9 cellular contexts compared by ENCODE assay signal in the genomic region with DNA sequence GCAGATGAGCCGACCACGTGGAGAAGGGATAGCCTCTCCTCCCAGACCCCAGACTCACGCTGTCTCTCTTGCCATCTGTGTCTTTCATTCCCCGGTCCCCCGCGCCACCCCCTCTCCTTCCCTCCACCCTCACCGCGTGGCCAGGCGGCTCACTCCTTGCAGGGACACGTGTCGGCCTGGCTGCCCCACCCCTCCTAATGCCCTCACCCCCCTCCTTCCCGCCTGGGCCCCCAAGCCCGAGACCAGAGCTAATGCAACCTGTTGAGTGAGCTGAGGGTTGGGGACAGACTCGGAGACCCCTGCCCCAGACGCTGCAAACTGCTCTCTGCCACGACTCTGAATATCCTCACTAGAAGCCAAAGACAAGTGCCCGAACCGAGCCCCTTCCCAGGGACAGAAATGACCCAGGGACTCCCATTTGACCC. TPM values are rescaled to one million over a fixed set of nuclear protein-coding genes. Genes with fewer than 3 reads are reported as not detected.
A peak's percentile ranks its signal among the peaks of the same experiment; 100 is the strongest.
DNase-seq lines count a peak whose midpoint lies in the region; ATAC-seq, FAIRE-seq and TF ChIP-seq lines count a peak whose summit lies in the region.
"Had no signal": no experiment of that assay in that cellular context is flagged by ENCODE, and none has a peak within 500 bp of the region (broad histone marks: within the 10 kb centered on the region; RNA-seq: fewer than 3 reads in every experiment).

No MANE protein-coding gene starts in this region.

- H2AFZ ChIP-seq in OCI-LY1 (ENCODE audit: low read length) (no peak overlapping the region), astrocyte (ENCODE audit: low read depth, low read length) (peak overlapping the region; percentile 4), Karpas-422 (ENCODE audit: low read length) (no peak overlapping the region)

- H3K9me2 ChIP-seq in OCI-LY1 (ENCODE audit: low read depth, low read length) (no peaks in the 10 kb centered on the region), Karpas-422 (replicated peaks; ENCODE audit: insufficient read depth, low read length) (no peaks in the 10 kb centered on the region)

- H3K9me3 ChIP-seq in OCI-LY1 (ENCODE audit: low read length), result no peaks in the 10 kb centered on the region
- no peaks in the 10 kb centered on the region for H3K9me3 ChIP-seq in astrocyte (ENCODE audit: insufficient read depth, low read depth, low read length)
- no peaks in the 10 kb centered on the region for H3K9me3 ChIP-seq in mucosa of stomach (ENCODE audit: control insufficient read depth, low read length)
- no peaks in the 10 kb centered on the region for H3K9me3 ChIP-seq in upper lobe of right lung
- no peaks in the 10 kb centered on the region for H3K9me3 ChIP-seq in Karpas-422 (ENCODE audit: low read length)

- H3K4me3 ChIP-seq in OCI-LY1 (ENCODE audit: low read depth, low read length, poor library complexity, severe bottlenecking) (peak overlapping the region; percentile 74), astrocyte (ENCODE audit: insufficient read depth, low read depth, low read length) (no peak overlapping the region), mucosa of stomach (ENCODE audit: low read length) (no peak overlapping the region), upper lobe of right lung (peak overlapping the region; percentile 39), Karpas-422 (ENCODE audit: low read length) (no peak overlapping the region)

- H3K27me3 ChIP-seq in OCI-LY1 (ENCODE audit: insufficient read depth, low read length), result no peaks in the 10 kb centered on the region
- no peaks in the 10 kb centered on the region for H3K27me3 ChIP-seq in astrocyte (ENCODE audit: insufficient read depth, low read length)
- peaks cover 5% of the 10 kb centered on the region for H3K27me3 ChIP-seq in mucosa of stomach (ENCODE audit: control insufficient read depth, insufficient read depth, low read length)
- H3K27me3 ChIP-seq in upper lobe of right lung, result no peaks in the 10 kb centered on the region
- no peaks in the 10 kb centered on the region for H3K27me3 ChIP-seq in Karpas-422 (ENCODE audit: low read length)

- peaks cover 3% of the 10 kb centered on the region for H3K36me3 Mint-ChIP-seq in astrocyte (ENCODE audit: low read depth, unreplicated experiment)

- H3F3A ChIP-seq in OCI-LY1 (ENCODE audit: insufficient read depth, low read length), result no peaks in the 10 kb centered on the region

- H3K4me3 Mint-ChIP-seq in astrocyte (ENCODE audit: unreplicated experiment), result peak overlapping the region; percentile 81

- H4K20me1 ChIP-seq in OCI-LY1 (ENCODE audit: insufficient read depth, low read length), result no peaks in the 10 kb centered on the region
- no peaks in the 10 kb centered on the region for H4K20me1 ChIP-seq in astrocyte (ENCODE audit: insufficient read depth, low read length)
- no peaks in the 10 kb centered on the region for H4K20me1 ChIP-seq in Karpas-422 (ENCODE audit: insufficient read depth, low read depth, low read length)

- DNase-seq in astrocyte (ENCODE audit: low read depth) (no peak), upper lobe of right lung (no peak), Karpas-422 (no peak), NCI-H1930 (lab: John Stamatoyannopoulos, UW) (no peak)

- H3K27ac Mint-ChIP-seq in astrocyte (ENCODE audit: unreplicated experiment), result no peak overlapping the region

- no peak for FAIRE-seq in astrocyte (lab: Jason Lieb, UNC)
- FAIRE-seq: TTC549 had no signal

- no peaks in the 10 kb centered on the region for H3K79me2 ChIP-seq in OCI-LY1 (ENCODE audit: insufficient read depth, low read length)
- H3K79me2 ChIP-seq in astrocyte (ENCODE audit: insufficient read depth, low read length), result no peaks in the 10 kb centered on the region
- H3K79me2 ChIP-seq in Karpas-422 (ENCODE audit: low read length), result no peaks in the 10 kb centered on the region

- H3K27me3 Mint-ChIP-seq in astrocyte (ENCODE audit: low read depth, unreplicated experiment), result no peaks in the 10 kb centered on the region

- no peak for TF ChIP-seq CTCF in OCI-LY1 (IDR thresholded peaks at IDR 0.05; ENCODE audit: low read length)
- no peak for TF ChIP-seq CTCF in astrocyte (IDR thresholded peaks at IDR 0.05; ENCODE audit: insufficient read depth, low read depth, low read length)
- TF ChIP-seq CTCF in upper lobe of right lung (IDR thresholded peaks at IDR 0.05), result no peak

- H3K4me1 Mint-ChIP-seq in astrocyte (ENCODE audit: low read depth, unreplicated experiment), result peaks cover 26% of the 10 kb centered on the region

- H3K4me2 ChIP-seq in OCI-LY1 (ENCODE audit: low read length) (peak overlapping the region; percentile 71), astrocyte (ENCODE audit: low read length) (peak overlapping the region; percentile 78), Karpas-422 (ENCODE audit: low read depth, low read length, poor library complexity, severe bottlenecking) (no peak overlapping the region)

- peaks cover 3% of the 10 kb centered on the region for H3K9me3 Mint-ChIP-seq in astrocyte (ENCODE audit: unreplicated experiment)

- intact Hi-C loops in upper lobe of right lung (cut with DNase I), result no loop called here

- H3K27ac ChIP-seq in OCI-LY1 (ENCODE audit: low read depth, low read length, poor library complexity, severe bottlenecking), result peak overlapping the region; percentile 35
- H3K27ac ChIP-seq in astrocyte (ENCODE audit: low read depth, low read length), result no peak overlapping the region
- H3K27ac ChIP-seq in upper lobe of right lung, result no peak overlapping the region
- no peak overlapping the region for H3K27ac ChIP-seq in Karpas-422 (ENCODE audit: low read length)

- H3K9ac ChIP-seq in OCI-LY1 (ENCODE audit: low read length) (peak overlapping the region; percentile 82), astrocyte (ENCODE audit: low read length) (peak overlapping the region; percentile 76), mucosa of stomach (ENCODE audit: low read length) (peak overlapping the region; percentile 55), Karpas-422 (ENCODE audit: low read length) (no peak overlapping the region)

- ATAC-seq in GM19397 (IDR thresholded peaks at IDR 0.05; ENCODE audit: unreplicated experiment) (peak; percentile 60), upper lobe of right lung (peak; percentile 42), GM21390 (IDR thresholded peaks at IDR 0.05; ENCODE audit: unreplicated experiment) (no peak)

- peaks cover 25% of the 10 kb centered on the region for H3K4me1 ChIP-seq in OCI-LY1 (ENCODE audit: insufficient read depth, low read length, severe bottlenecking)
- H3K4me1 ChIP-seq in astrocyte (ENCODE audit: insufficient read depth, low read length), result peaks cover 19% of the 10 kb centered on the region
- H3K4me1 ChIP-seq in mucosa of stomach (ENCODE audit: control insufficient read depth, insufficient read depth, low read length), result peaks cover 18% of the 10 kb centered on the region
- no peaks in the 10 kb centered on the region for H3K4me1 ChIP-seq in upper lobe of right lung
- H3K4me1 ChIP-seq in Karpas-422 (ENCODE audit: low read length), result no peaks in the 10 kb centered on the region

- H3K36me3 ChIP-seq in OCI-LY1 (ENCODE audit: insufficient read depth, low read length) (no peaks in the 10 kb centered on the region), astrocyte (ENCODE audit: insufficient read depth, low read length) (no peaks in the 10 kb centered on the region), mucosa of stomach (ENCODE audit: control insufficient read depth, insufficient read depth, low read length) (no peaks in the 10 kb centered on the region), upper lobe of right lung (no peaks in the 10 kb centered on the region), Karpas-422 (ENCODE audit: insufficient read depth, low read length) (no peaks in the 10 kb centered on the region)

RNA-seq across cellular contexts. Expression of a gene that starts 1.8 kb away (rescaled TPM):
- total RNA-seq in astrocyte (36.0 and 51.6 TPM in 2 replicates), upper lobe of right lung (21.5 TPM)
- total RNA-seq in Karpas-422 (2014; rRNA removed; shearing (Covaris generic); ENCODE audit: low replicate concordance), result not detected in 2 replicates

RNA-seq across cellular contexts. Expression of a gene that starts 7.7 kb away (rescaled TPM):
- total RNA-seq in astrocyte (64.4 and 73.5 TPM in 2 replicates), upper lobe of right lung (33.9 TPM)
- 22.9 and 36.3 TPM in 2 replicates for total RNA-seq in Karpas-422 (2014; rRNA removed; shearing (Covaris generic); ENCODE audit: low replicate concordance)

RNA-seq across cellular contexts. Expression of a gene that starts 40.5 kb away (rescaled TPM):
- 30.3 and 30.5 TPM in 2 replicates for total RNA-seq in astrocyte
- total RNA-seq in upper lobe of right lung, result 8.9 TPM
- total RNA-seq in Karpas-422 (2014; rRNA removed; shearing (Covaris generic); ENCODE audit: low replicate concordance), result 0.29 TPM in 1 of 2 replicates, not detected in the other

RNA-seq across cellular contexts. Expression of a gene that starts 53.3 kb away (rescaled TPM):
- total RNA-seq in astrocyte (50.0 and 66.0 TPM in 2 replicates), upper lobe of right lung (93.4 TPM)
- total RNA-seq in Karpas-422 (2014; rRNA removed; shearing (Covaris generic); ENCODE audit: low replicate concordance), result 50.2 and 90.6 TPM in 2 replicates

RNA-seq across cellular contexts. Expression of a gene that starts 56.5 kb away (rescaled TPM):
- total RNA-seq in astrocyte (not detected in 2 replicates), upper lobe of right lung (not detected)
- total RNA-seq in Karpas-422 (2014; rRNA removed; shearing (Covaris generic); ENCODE audit: low replicate concordance), result not detected in 2 replicates

Comparison
In these comparisons a context has a peak if more than half of its experiments do, and no peak if none do; other contexts are left out.
1. H3K4me3 ChIP-seq: peak in OCI-LY1 (single experiment) and upper lobe of right lung (single experiment); none in astrocyte (single experiment), mucosa of stomach (single experiment) and Karpas-422 (single experiment).
2. RNA of a gene that starts 1.8 kb away (total RNA-seq): 36.0 to 51.6 TPM in astrocyte and 21.5 TPM in upper lobe of right lung (single experiment); not detected in Karpas-422; every median in the first group is over 10 times any median in the second.